In genomic region chr6:134721095-134721400, GRCh38 we compare ENCODE assay signal across 24 cellular contexts.
DNase-seq lines count a peak whose midpoint lies in the region; ATAC-seq and TF ChIP-seq lines count a peak whose summit lies in the region.
"Had no signal": no experiment of that assay in that cellular context is flagged by ENCODE, and none has a peak within 500 bp of the region (broad histone marks: within the 10 kb centered on the region; RNA-seq: fewer than 3 reads in every experiment).

No MANE protein-coding gene starts in this region.

- H3K27ac ChIP-seq in heart left ventricle (peak overlapping the region in 10 of 12 donors; percentile 34 to 83 (median 72)), left lung (peak overlapping the region; percentile 15 to 69), upper lobe of right lung (peak overlapping the region; percentile 69), SJCRH30 (no peak overlapping the region)

- no peaks in the 10 kb centered on the region for H3K27me3 ChIP-seq in heart left ventricle
- H3K27me3 ChIP-seq in left lung = no peaks in the 10 kb centered on the region
- H3K27me3 ChIP-seq in upper lobe of right lung = no peaks in the 10 kb centered on the region
- H3K27me3 ChIP-seq in SJCRH30 = no peaks in the 10 kb centered on the region
- H3K27me3 ChIP-seq: gastrocnemius medialis, sigmoid colon had no signal

- no peak for TF ChIP-seq POLR2A in heart left ventricle (IDR thresholded peaks at IDR 0.05)

- TF ChIP-seq CTCF in heart left ventricle (IDR thresholded peaks at IDR 0.05) = no peak
- no peak for TF ChIP-seq CTCF in choroid plexus epithelial cell (conservative IDR thresholded peaks at IDR 0.05; ENCODE audit: low read depth, low read length)
- no peak for TF ChIP-seq CTCF in left lung (IDR thresholded peaks at IDR 0.05)
- TF ChIP-seq CTCF in upper lobe of right lung (IDR thresholded peaks at IDR 0.05) = no peak

- H3K9me3 ChIP-seq in heart left ventricle = no peaks in the 10 kb centered on the region
- no peaks in the 10 kb centered on the region for H3K9me3 ChIP-seq in left lung
- no peaks in the 10 kb centered on the region for H3K9me3 ChIP-seq in upper lobe of right lung
- H3K9me3 ChIP-seq in SJCRH30 (replicated peaks) = no peaks in the 10 kb centered on the region
- H3K9me3 ChIP-seq: gastrocnemius medialis, sigmoid colon had no signal

- H3K4me1 ChIP-seq in heart left ventricle = peaks cover 5 to 65% (median 46%) of the 10 kb centered on the region in 12 donors
- peaks cover 29 to 59% of the 10 kb centered on the region in 2 donors for H3K4me1 ChIP-seq in left lung
- peaks cover 36% of the 10 kb centered on the region for H3K4me1 ChIP-seq in upper lobe of right lung
- no peaks in the 10 kb centered on the region for H3K4me1 ChIP-seq in SJCRH30

- DNase-seq in heart left ventricle = no peak
- no peak for DNase-seq in Right ventricle myocardium superior
- DNase-seq in choroid plexus epithelial cell (ENCODE audit: low read depth) = peak; percentile 32
- no peak for DNase-seq in left lung
- DNase-seq in upper lobe of right lung = no peak
- no peak for DNase-seq in SJCRH30
- DNase-seq in SKM-1 (lab: John Stamatoyannopoulos, UW; ENCODE audit: unreplicated experiment) = no peak
- DNase-seq in posterior cingulate gyrus = no peak
- DNase-seq: activated CD4-positive, alpha-beta T cell treated with anti-CD3 and anti-CD28 coated beads, Interleukin-2, amount 10 ng/mL, durations not matched to agents 24 days and 14 days; aorta; CD4-positive, alpha-beta T cell; DND-41; effector memory CD8-positive, alpha-beta T cell; gastrocnemius medialis; hippocampal formation; Kasumi-1; left cardiac atrium; mesenchymal stem cell; NCI-H1417; NCI-H2029 treated with DMSO at 0.1 percent for 48 hours; sigmoid colon; stimulated activated CD4-positive, alpha-beta T cell treated with anti-CD3 and anti-CD28 coated beads, Interleukin-4, amount 100 ng/mL, for 24 hours had no signal

- ATAC-seq in heart left ventricle = no peak
- no peak for ATAC-seq in Right ventricle myocardium superior (ENCODE audit: poor library complexity)
- ATAC-seq in left lung = no peak
- ATAC-seq in upper lobe of right lung = no peak
- ATAC-seq: effector memory CD8-positive, alpha-beta T cell; WTC11 had no signal

- intact Hi-C loops in heart left ventricle (cut with DNase I) = loop anchor here in 8 of 10 donors (5.0 to 10.0 kb wide), 6 partner anchors 176 to 549 kb away; no protein-coding TSS in a partner anchor
- intact Hi-C loops in Right ventricle myocardium superior (cut with DNase I) = no loop called here
- intact Hi-C loops in left lung (cut with DNase I) = no loop called here
- intact Hi-C loops in upper lobe of right lung (cut with DNase I) = no loop called here
- intact Hi-C loops in posterior cingulate gyrus (cut with DNase I) = no loop called here

- no peak overlapping the region for H3K4me3 ChIP-seq in heart left ventricle
- H3K4me3 ChIP-seq in choroid plexus epithelial cell (ENCODE audit: low read depth, low read length) = no peak overlapping the region
- H3K4me3 ChIP-seq in left lung = no peak overlapping the region
- H3K4me3 ChIP-seq in upper lobe of right lung = no peak overlapping the region
- no peak overlapping the region for H3K4me3 ChIP-seq in SJCRH30
- H3K4me3 ChIP-seq: coronary artery, gastrocnemius medialis, sigmoid colon had no signal

- H3K36me3 ChIP-seq in heart left ventricle = no peaks in the 10 kb centered on the region
- no peaks in the 10 kb centered on the region for H3K36me3 ChIP-seq in left lung
- H3K36me3 ChIP-seq in upper lobe of right lung = no peaks in the 10 kb centered on the region
- no peaks in the 10 kb centered on the region for H3K36me3 ChIP-seq in SJCRH30
- H3K36me3 ChIP-seq: gastrocnemius medialis, sigmoid colon had no signal

- 67 to 71% (median 69%) methylated on average over 1 of the region's 1 CpG for WGBS in heart left ventricle, 4 donors

Comparison
In these comparisons a context has a peak if more than half of its experiments do, and no peak if none do; other contexts are left out.
1. intact Hi-C loops: an anchor here in heart left ventricle (5.0 to 10.0 kb wide); none called in Right ventricle myocardium superior, left lung, upper lobe of right lung and posterior cingulate gyrus.